10 cellular contexts compared by ENCODE assay signal in the genomic region with DNA sequence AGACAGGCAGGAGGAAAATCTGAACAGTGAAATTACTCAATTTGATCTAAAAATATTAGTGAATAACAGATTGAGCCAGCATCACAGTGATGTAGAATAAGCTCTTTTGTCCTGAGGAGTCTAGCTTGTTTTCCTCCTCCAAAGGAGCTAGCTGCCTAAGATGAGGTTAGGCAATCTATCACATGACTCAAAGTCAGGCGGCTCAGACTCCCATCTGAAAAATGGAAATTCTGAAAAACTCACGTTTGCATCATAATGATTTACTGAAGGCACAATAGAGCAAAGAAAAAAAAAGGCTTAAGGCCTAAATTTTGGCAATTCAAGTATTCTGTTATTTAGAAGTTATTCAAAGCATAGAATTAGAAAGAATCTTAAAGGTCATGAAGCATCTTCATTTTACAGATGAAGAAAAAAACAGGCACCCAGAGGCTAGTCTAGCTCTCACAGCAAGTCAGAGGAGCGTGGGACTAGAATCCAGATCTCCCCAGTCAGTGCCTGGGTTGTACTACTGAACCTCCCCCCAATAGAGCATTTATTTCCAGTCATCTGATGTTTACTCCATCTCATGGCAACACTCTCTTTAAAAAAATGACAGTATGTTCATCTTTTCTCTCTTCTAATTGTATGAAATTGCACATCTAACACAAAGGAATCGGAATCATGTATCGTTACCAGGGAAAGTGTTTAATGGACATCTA.
DNase-seq lines count a peak whose midpoint lies in the region; ATAC-seq and TF ChIP-seq lines count a peak whose summit lies in the region.
"Had no signal": no experiment of that assay in that cellular context is flagged by ENCODE, and none has a peak within 500 bp of the region (broad histone marks: within the 10 kb centered on the region; RNA-seq: fewer than 3 reads in every experiment).

No MANE protein-coding gene starts in this region.

- H3K27me3 ChIP-seq in esophagus muscularis mucosa (no peaks in the 10 kb centered on the region), neural progenitor cell (no peaks in the 10 kb centered on the region)

- peaks cover 0 to 8% (median 0%) of the 10 kb centered on the region in 4 donors for H3K4me1 ChIP-seq in esophagus muscularis mucosa
- H3K4me1 ChIP-seq in neural progenitor cell: no peaks in the 10 kb centered on the region

- no peaks in the 10 kb centered on the region for H3K36me3 Mint-ChIP-seq in neural progenitor cell
- no peaks in the 10 kb centered on the region for H3K36me3 Mint-ChIP-seq in endothelial cell (ENCODE audit: low read depth, unreplicated experiment)
- no peaks in the 10 kb centered on the region for H3K36me3 Mint-ChIP-seq in activated CD4-positive, alpha-beta memory T cell treated with anti-CD3 and anti-CD28 coated beads, Interleukin-2, amount 10 ng/mL, durations not matched to agents 7 days and 5 days (ENCODE audit: low read depth)

- no peaks in the 10 kb centered on the region for H3K79me2 ChIP-seq in neural progenitor cell (ENCODE audit: low read depth)

- TF ChIP-seq CTCF in esophagus muscularis mucosa (IDR thresholded peaks at IDR 0.05) (no peak), neural progenitor cell (IDR thresholded peaks at IDR 0.05) (no peak), endothelial cell (IDR thresholded peaks at IDR 0.05; ENCODE audit: unreplicated experiment) (no peak)

- H3K27me3 Mint-ChIP-seq in neural progenitor cell (ENCODE audit: insufficient read depth, low read depth) (peaks cover 9% of the 10 kb centered on the region), endothelial cell (ENCODE audit: unreplicated experiment) (no peaks in the 10 kb centered on the region)
- H3K27me3 Mint-ChIP-seq in activated CD4-positive, alpha-beta memory T cell treated with anti-CD3 and anti-CD28 coated beads, Interleukin-2, amount 10 ng/mL, durations not matched to agents 7 days and 5 days: peaks cover 37% of the 10 kb centered on the region

- CTCF ChIA-PET in activated CD4-positive, alpha-beta memory T cell treated with anti-CD3 and anti-CD28 coated beads, Interleukin-2, amount 10 ng/mL, durations not matched to agents 7 days and 5 days (lab: Charles Lee): interaction anchor here (0.9 kb wide), 1 partner anchor 90 kb away, joined by 3 read pairs; no protein-coding TSS in a partner anchor

- H3K4me3 ChIP-seq in esophagus muscularis mucosa (no peak overlapping the region), neural progenitor cell (no peak overlapping the region)

- intact Hi-C loops in esophagus muscularis mucosa (cut with DNase I): no loop called here

- H3K9me3 ChIP-seq in esophagus muscularis mucosa: no peaks in the 10 kb centered on the region
- no peaks in the 10 kb centered on the region for H3K9me3 ChIP-seq in neural progenitor cell (ENCODE audit: low read depth)

- H3K9ac ChIP-seq in neural progenitor cell: no peak overlapping the region

- WGBS in esophagus muscularis mucosa: 81% methylated on average over 5 of the region's 5 CpGs

- H4K20me1 ChIP-seq in neural progenitor cell (ENCODE audit: low read depth): no peaks in the 10 kb centered on the region

- no peaks in the 10 kb centered on the region for H3F3A ChIP-seq in neural progenitor cell (ENCODE audit: low read depth)

- peak overlapping the region; percentile 74 for H2AFZ ChIP-seq in neural progenitor cell (replicated peaks)

- ATAC-seq in HG03571 (IDR thresholded peaks at IDR 0.05; ENCODE audit: unreplicated experiment) (no peak), esophagus mucosa (no peak)

- H3K27ac Mint-ChIP-seq in neural progenitor cell (no peak overlapping the region), endothelial cell (ENCODE audit: unreplicated experiment) (no peak overlapping the region)
- H3K27ac Mint-ChIP-seq in activated CD4-positive, alpha-beta memory T cell treated with anti-CD3 and anti-CD28 coated beads, Interleukin-2, amount 10 ng/mL, durations not matched to agents 7 days and 5 days: no peak overlapping the region
- H3K27ac Mint-ChIP-seq: activated B cell treated with CpG ODN at 0.5 μM for 24 hours had no signal

- no peak for TF ChIP-seq EP300 in esophagus muscularis mucosa (IDR thresholded peaks at IDR 0.05)

- no peak overlapping the region for H3K4me2 ChIP-seq in neural progenitor cell

- POLR2A ChIA-PET in activated CD4-positive, alpha-beta memory T cell treated with anti-CD3 and anti-CD28 coated beads, Interleukin-2, amount 10 ng/mL, durations not matched to agents 7 days and 5 days (lab: Charles Lee): interaction anchor here (1.0 kb wide), 1 partner anchor 13 kb away, joined by 3 read pairs; no protein-coding TSS in a partner anchor

- H3K9me3 Mint-ChIP-seq in neural progenitor cell (no peaks in the 10 kb centered on the region), endothelial cell (ENCODE audit: unreplicated experiment) (no peaks in the 10 kb centered on the region)
- no peaks in the 10 kb centered on the region for H3K9me3 Mint-ChIP-seq in activated CD4-positive, alpha-beta memory T cell treated with anti-CD3 and anti-CD28 coated beads, Interleukin-2, amount 10 ng/mL, durations not matched to agents 7 days and 5 days
- H3K9me3 Mint-ChIP-seq: activated B cell treated with CpG ODN at 0.5 μM for 24 hours had no signal

- H3K4me1 Mint-ChIP-seq in neural progenitor cell: peaks cover 7% of the 10 kb centered on the region
- peaks cover 3% of the 10 kb centered on the region for H3K4me1 Mint-ChIP-seq in endothelial cell (ENCODE audit: unreplicated experiment)
- H3K4me1 Mint-ChIP-seq in activated CD4-positive, alpha-beta memory T cell treated with anti-CD3 and anti-CD28 coated beads, Interleukin-2, amount 10 ng/mL, durations not matched to agents 7 days and 5 days: no peaks in the 10 kb centered on the region

- H3K27ac ChIP-seq in esophagus muscularis mucosa (replicated peaks in 1 of 4) (peak overlapping the region; percentile 36 to 71 (median 64)), neural progenitor cell (no peak overlapping the region)

- TF ChIP-seq POLR2A in esophagus muscularis mucosa (IDR thresholded peaks at IDR 0.05; ENCODE audit: low read depth): no peak

- DNase-seq in AG08395 (ENCODE audit: low spot score): peak; percentile 49
- DNase-seq in MV-4-11 (lab: John Stamatoyannopoulos, UW): peak; percentile 60
- DNase-seq in esophagus muscularis mucosa (ENCODE audit: extremely low spot score): peak; percentile 86
- no peak for DNase-seq in neural progenitor cell (ENCODE audit: low spot score)
- DNase-seq in endothelial cell (ENCODE audit: low spot score): no peak
- DNase-seq in activated CD4-positive, alpha-beta memory T cell treated with anti-CD3 and anti-CD28 coated beads, Interleukin-2, amount 10 ng/mL, durations not matched to agents 7 days and 5 days: no peak
- DNase-seq: activated B cell treated with CpG ODN at 0.5 μM for 24 hours, NCI-H2107 had no signal

- H3K4me3 Mint-ChIP-seq in neural progenitor cell (no peak overlapping the region), endothelial cell (ENCODE audit: unreplicated experiment) (no peak overlapping the region)
- H3K4me3 Mint-ChIP-seq in activated CD4-positive, alpha-beta memory T cell treated with anti-CD3 and anti-CD28 coated beads, Interleukin-2, amount 10 ng/mL, durations not matched to agents 7 days and 5 days: no peak overlapping the region
- H3K4me3 Mint-ChIP-seq: activated B cell treated with CpG ODN at 0.5 μM for 24 hours had no signal

- H3K36me3 ChIP-seq in esophagus muscularis mucosa (no peaks in the 10 kb centered on the region), neural progenitor cell (no peaks in the 10 kb centered on the region)

Comparison
In these comparisons a context has a peak if more than half of its experiments do, and no peak if none do; other contexts are left out.
1. DNase-seq: peak in AG08395 (single experiment), MV-4-11 (single experiment) and esophagus muscularis mucosa (single experiment); none in neural progenitor cell (single experiment), endothelial cell (single experiment) and activated CD4-positive, alpha-beta memory T cell treated with anti-CD3 and anti-CD28 coated beads, Interleukin-2, amount 10 ng/mL, durations not matched to agents 7 days and 5 days (single experiment).